Comparison of ENCODE assay signal across 8 cellular contexts in the genomic region with DNA sequence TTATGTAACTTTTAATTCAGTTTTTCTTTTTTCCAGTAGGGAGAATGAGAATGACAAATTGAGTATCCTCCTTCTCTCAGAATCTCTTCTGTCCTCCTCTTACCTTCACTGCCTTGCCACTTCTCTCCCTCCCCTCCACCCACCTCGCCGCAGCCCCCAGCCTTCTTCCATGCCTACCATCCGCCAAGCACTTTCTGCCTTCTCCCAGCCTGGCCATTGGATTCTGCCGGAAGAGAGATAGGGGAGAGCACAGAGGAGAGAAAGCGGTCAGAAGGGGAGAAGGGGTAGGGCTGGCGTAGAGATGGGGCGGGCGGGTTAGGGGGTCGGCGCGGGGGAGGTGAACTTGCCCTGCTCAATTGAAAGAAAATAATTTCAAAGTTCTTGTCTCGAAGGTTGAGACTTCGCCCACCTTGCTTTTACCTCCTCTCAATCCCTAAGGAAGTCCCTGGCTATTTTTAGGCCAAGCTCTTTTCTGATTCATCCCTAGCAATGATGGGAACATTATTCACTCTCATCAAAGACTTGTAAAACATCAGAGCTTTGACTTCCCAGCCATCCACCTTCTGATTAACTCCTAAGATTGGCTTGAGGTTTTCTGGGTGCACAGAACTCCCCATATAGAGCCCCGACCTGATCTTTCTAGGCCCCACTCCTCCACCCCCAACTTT. TPM values are rescaled to one million over a fixed set of nuclear protein-coding genes. Genes with fewer than 3 reads are reported as not detected.
DNase-seq lines count a peak whose midpoint lies in the region; TF ChIP-seq lines count a peak whose summit lies in the region.

No MANE protein-coding gene starts in this region.

- peak overlapping the region; percentile 93 for H3K4me3 Mint-ChIP-seq in Calu3 (ENCODE audit: low read depth, unreplicated experiment)
- H3K4me3 Mint-ChIP-seq in endothelial cell (ENCODE audit: unreplicated experiment): peak overlapping the region; percentile 94

- H3K4me2 ChIP-seq in OCI-LY3 (ENCODE audit: low read length) (peak overlapping the region; percentile 96), neural cell (ENCODE audit: low read length) (no peak overlapping the region)

- H3K27ac ChIP-seq in OCI-LY3 (ENCODE audit: low read length) (no peak overlapping the region), neural cell (ENCODE audit: low read length) (no peak overlapping the region)

- H4K20me1 ChIP-seq in OCI-LY3 (ENCODE audit: insufficient read depth, low read length): no peaks in the 10 kb centered on the region
- H4K20me1 ChIP-seq in neural cell (ENCODE audit: insufficient read depth): no peaks in the 10 kb centered on the region

- TF ChIP-seq RAD21 in neural cell (conservative IDR thresholded peaks at IDR 0.05): no peak

- H2AFZ ChIP-seq in OCI-LY3 (ENCODE audit: low read depth, low read length) (peak overlapping the region; percentile 92), neural cell (ENCODE audit: low read depth, low read length) (no peak overlapping the region)

- no peaks in the 10 kb centered on the region for H3K9me3 Mint-ChIP-seq in Calu3 (ENCODE audit: low read depth, unreplicated experiment)
- no peaks in the 10 kb centered on the region for H3K9me3 Mint-ChIP-seq in endothelial cell (ENCODE audit: unreplicated experiment)

- H3K27me3 ChIP-seq in OCI-LY3 (ENCODE audit: low read depth, low read length) (0 out of 2 replicates have a peak, but pooled peaks cover 3% of the 10 kb centered on the region), neural cell (ENCODE audit: insufficient read depth, low read depth, low read length) (peaks cover 24% of the 10 kb centered on the region)

- DNase-seq in Calu3 (no peak), endothelial cell (ENCODE audit: low spot score) (no peak), SHP77 (lab: John Stamatoyannopoulos, UW) (no peak), cerebellar cortex (ENCODE audit: low spot score) (no peak)
- DNase-seq in activated effector memory CD4-positive, alpha-beta T cell treated with Interleukin-2 at 50 U/mL for 16 hours: no peak
- DNase-seq in stimulated activated CD4-positive, alpha-beta T cell treated with anti-CD3 and anti-CD28 coated beads, Interleukin-4, amount 100 ng/mL, for 4 hours: no peak

- H3K79me2 ChIP-seq in OCI-LY3 (ENCODE audit: low read length) (no peaks in the 10 kb centered on the region), neural cell (replicated peaks; ENCODE audit: insufficient read depth, low read length) (no peaks in the 10 kb centered on the region)

- no peaks in the 10 kb centered on the region for H3K9me2 ChIP-seq in neural cell (ENCODE audit: insufficient read depth, low read length)

- TF ChIP-seq EP300 in neural cell (conservative IDR thresholded peaks at IDR 0.05; ENCODE audit: poor library complexity, severe bottlenecking): no peak

- BruUV-seq in Calu3 (replicated peaks; lab: Mats Ljungman, UMichigan): no TSS peak

- H3K4me3 ChIP-seq in OCI-LY3 (ENCODE audit: low read length) (peak overlapping the region; percentile 95), neural cell (ENCODE audit: low read length) (peak overlapping the region; percentile 71)

- H3K9ac ChIP-seq in OCI-LY3 (ENCODE audit: low read length) (peak overlapping the region; percentile 77), neural cell (ENCODE audit: low read length) (no peak overlapping the region)

- CTCF ChIA-PET in Calu3 (lab: Charles Lee): interaction anchor here (1.3 to 1.9 kb wide), 3 partner anchors 10 to 73 kb away, joined by 3 to 5 read pairs (median 4); no protein-coding TSS in a partner anchor

- H3K27me3 Mint-ChIP-seq in Calu3 (ENCODE audit: unreplicated experiment) (no peaks in the 10 kb centered on the region), endothelial cell (ENCODE audit: unreplicated experiment) (peaks cover 10% of the 10 kb centered on the region)

- TF ChIP-seq CTCF in Calu3 (IDR thresholded peaks at IDR 0.05; ENCODE audit: unreplicated experiment) (no peak), OCI-LY3 (IDR thresholded peaks at IDR 0.05; ENCODE audit: low read depth, low read length) (no peak), endothelial cell (IDR thresholded peaks at IDR 0.05; ENCODE audit: unreplicated experiment) (no peak), neural cell (IDR thresholded peaks at IDR 0.05; ENCODE audit: poor library complexity, severe bottlenecking) (no peak)

- H3K36me3 ChIP-seq in OCI-LY3 (replicated peaks; ENCODE audit: low read depth, low read length): no peaks in the 10 kb centered on the region
- H3K36me3 ChIP-seq in neural cell (ENCODE audit: insufficient read depth, low read length): no peaks in the 10 kb centered on the region

- intact Hi-C loops in Calu3 (cut with micrococcal nuclease; ENCODE audit: unreplicated experiment): no loop called here

- H3K9me3 ChIP-seq in OCI-LY3 (ENCODE audit: insufficient read depth, low read length) (no peaks in the 10 kb centered on the region), neural cell (ENCODE audit: low read length) (no peaks in the 10 kb centered on the region)

- no peaks in the 10 kb centered on the region for H3F3A ChIP-seq in neural cell (ENCODE audit: insufficient read depth, low read length, poor library complexity, severe bottlenecking)

- peaks cover 40% of the 10 kb centered on the region for H3K36me3 Mint-ChIP-seq in Calu3 (ENCODE audit: insufficient read depth, unreplicated experiment)
- H3K36me3 Mint-ChIP-seq in endothelial cell (ENCODE audit: low read depth, unreplicated experiment): peaks cover 4% of the 10 kb centered on the region

- H3K4me1 Mint-ChIP-seq in Calu3 (ENCODE audit: low read depth, unreplicated experiment): peaks cover 54% of the 10 kb centered on the region
- H3K4me1 Mint-ChIP-seq in endothelial cell (ENCODE audit: unreplicated experiment): peaks cover 34% of the 10 kb centered on the region

- H3K4me1 ChIP-seq in OCI-LY3 (ENCODE audit: low read length): peaks cover 10% of the 10 kb centered on the region; the same call in 1 of the 2 replicates

- H3K27ac Mint-ChIP-seq in Calu3 (ENCODE audit: unreplicated experiment) (peak overlapping the region; percentile 91), endothelial cell (ENCODE audit: unreplicated experiment) (no peak overlapping the region)

TF ChIP-seq in neural cell, 6 proteins besides CTCF, POLR2A, EP300 and RAD21:
- TF ChIP-seq, protein P1, sequence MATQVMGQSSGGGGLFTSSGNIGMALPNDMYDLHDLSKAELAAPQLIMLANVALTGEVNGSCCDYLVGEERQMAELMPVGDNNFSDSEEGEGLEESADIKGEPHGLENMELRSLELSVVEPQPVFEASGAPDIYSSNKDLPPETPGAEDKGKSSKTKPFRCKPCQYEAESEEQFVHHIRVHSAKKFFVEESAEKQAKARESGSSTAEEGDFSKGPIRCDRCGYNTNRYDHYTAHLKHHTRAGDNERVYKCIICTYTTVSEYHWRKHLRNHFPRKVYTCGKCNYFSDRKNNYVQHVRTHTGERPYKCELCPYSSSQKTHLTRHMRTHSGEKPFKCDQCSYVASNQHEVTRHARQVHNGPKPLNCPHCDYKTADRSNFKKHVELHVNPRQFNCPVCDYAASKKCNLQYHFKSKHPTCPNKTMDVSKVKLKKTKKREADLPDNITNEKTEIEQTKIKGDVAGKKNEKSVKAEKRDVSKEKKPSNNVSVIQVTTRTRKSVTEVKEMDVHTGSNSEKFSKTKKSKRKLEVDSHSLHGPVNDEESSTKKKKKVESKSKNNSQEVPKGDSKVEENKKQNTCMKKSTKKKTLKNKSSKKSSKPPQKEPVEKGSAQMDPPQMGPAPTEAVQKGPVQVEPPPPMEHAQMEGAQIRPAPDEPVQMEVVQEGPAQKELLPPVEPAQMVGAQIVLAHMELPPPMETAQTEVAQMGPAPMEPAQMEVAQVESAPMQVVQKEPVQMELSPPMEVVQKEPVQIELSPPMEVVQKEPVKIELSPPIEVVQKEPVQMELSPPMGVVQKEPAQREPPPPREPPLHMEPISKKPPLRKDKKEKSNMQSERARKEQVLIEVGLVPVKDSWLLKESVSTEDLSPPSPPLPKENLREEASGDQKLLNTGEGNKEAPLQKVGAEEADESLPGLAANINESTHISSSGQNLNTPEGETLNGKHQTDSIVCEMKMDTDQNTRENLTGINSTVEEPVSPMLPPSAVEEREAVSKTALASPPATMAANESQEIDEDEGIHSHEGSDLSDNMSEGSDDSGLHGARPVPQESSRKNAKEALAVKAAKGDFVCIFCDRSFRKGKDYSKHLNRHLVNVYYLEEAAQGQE (IDR thresholded peaks at IDR 0.05; ENCODE audit: borderline replicate concordance): no peak
- TF ChIP-seq TAF1 (IDR thresholded peaks at IDR 0.05; ENCODE audit: low read depth) (no peak), EZH2 (IDR thresholded peaks at IDR 0.05; ENCODE audit: borderline replicate concordance, insufficient read depth, low read length, poor library complexity, severe bottlenecking) (no peak), MXI1 (conservative IDR thresholded peaks at IDR 0.05; ENCODE audit: poor library complexity, severe bottlenecking) (no peak), POLR2AphosphoS5 (IDR thresholded peaks at IDR 0.05) (no peak), SMC3 (conservative IDR thresholded peaks at IDR 0.05; ENCODE audit: poor library complexity) (no peak)

RNA-seq across cellular contexts. Expression of a gene that starts 0.8 kb away (rescaled TPM):
- total RNA-seq in Calu3 (2022): 28.2 and 29.8 TPM in 2 replicates
- total RNA-seq in endothelial cell (ENCODE audit: unreplicated experiment): 8.3 TPM
- 0.21 TPM in 1 of 2 replicates, not detected in the other for polyA plus RNA-seq in neural cell
- 0.24 TPM in 1 of 2 replicates, not detected in the other for polyA minus RNA-seq in neural cell

RNA-seq across cellular contexts. Expression of a gene that starts 46.1 kb away (rescaled TPM):
- not detected in 2 replicates for total RNA-seq in Calu3 (2022)
- not detected for total RNA-seq in endothelial cell (ENCODE audit: unreplicated experiment)
- not detected in 2 replicates for polyA plus RNA-seq in neural cell
- not detected in 2 replicates for polyA minus RNA-seq in neural cell

RNA-seq across cellular contexts. Expression of a gene that starts 52.5 kb away (rescaled TPM):
- total RNA-seq in Calu3 (2022) (not detected in 2 replicates), endothelial cell (ENCODE audit: unreplicated experiment) (not detected)
- 0.34 and 0.52 TPM in 2 replicates for polyA plus RNA-seq in neural cell
- polyA minus RNA-seq in neural cell: 0.46 and 0.73 TPM in 2 replicates
